In the genomic region with DNA sequence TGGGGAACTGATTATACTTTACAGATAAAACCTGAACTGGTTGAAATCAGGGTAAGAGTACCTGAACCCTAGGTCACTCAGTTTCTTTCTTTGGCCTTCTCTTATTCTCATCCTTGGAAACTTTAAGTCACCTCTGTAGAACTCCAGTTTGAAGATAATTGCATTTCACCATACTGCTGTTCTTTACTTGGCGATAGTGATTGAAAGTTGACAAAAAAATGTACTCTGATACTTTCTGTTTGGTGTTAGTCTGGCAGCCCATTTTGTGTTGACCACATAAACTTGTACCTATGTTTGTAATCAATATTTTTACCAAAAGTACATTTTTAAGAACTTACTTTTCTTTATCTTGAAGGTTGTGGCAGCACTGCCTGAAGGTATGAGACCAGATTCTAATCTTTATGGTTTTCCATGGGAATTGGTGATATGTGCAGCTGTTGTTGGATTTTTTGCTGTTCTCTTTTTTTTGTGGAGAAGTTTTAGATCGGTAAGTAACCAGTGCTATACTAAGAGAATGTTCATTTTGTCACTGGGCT, we compare ENCODE assay signal across 1 cellular context.
TF ChIP-seq lines count a peak whose summit lies in the region.

No MANE protein-coding gene starts in this region.

TF ChIP-seq in GM23338, 12 proteins besides CTCF, POLR2A, EP300 and RAD21 (continued from another document):
- TF ChIP-seq JUNB (IDR thresholded peaks at IDR 0.05; ENCODE audit: unreplicated experiment) (no peak), ZNF114 (CRISPR knock-in tag; IDR thresholded peaks at IDR 0.05) (no peak), STAT1 (IDR thresholded peaks at IDR 0.05; ENCODE audit: unreplicated experiment) (no peak), NANOG (IDR thresholded peaks at IDR 0.05; ENCODE audit: borderline replicate concordance) (no peak), ZNF462 (CRISPR knock-in tag; IDR thresholded peaks at IDR 0.05) (no peak), EZH2 (IDR thresholded peaks at IDR 0.05; ENCODE audit: low read depth, unreplicated experiment) (no peak), POLR2AphosphoS5 (IDR thresholded peaks at IDR 0.05; ENCODE audit: low read depth) (no peak), CREB1 (CRISPR knock-in tag; IDR thresholded peaks at IDR 0.05; ENCODE audit: low read depth) (no peak)
- TF ChIP-seq, protein P1, sequence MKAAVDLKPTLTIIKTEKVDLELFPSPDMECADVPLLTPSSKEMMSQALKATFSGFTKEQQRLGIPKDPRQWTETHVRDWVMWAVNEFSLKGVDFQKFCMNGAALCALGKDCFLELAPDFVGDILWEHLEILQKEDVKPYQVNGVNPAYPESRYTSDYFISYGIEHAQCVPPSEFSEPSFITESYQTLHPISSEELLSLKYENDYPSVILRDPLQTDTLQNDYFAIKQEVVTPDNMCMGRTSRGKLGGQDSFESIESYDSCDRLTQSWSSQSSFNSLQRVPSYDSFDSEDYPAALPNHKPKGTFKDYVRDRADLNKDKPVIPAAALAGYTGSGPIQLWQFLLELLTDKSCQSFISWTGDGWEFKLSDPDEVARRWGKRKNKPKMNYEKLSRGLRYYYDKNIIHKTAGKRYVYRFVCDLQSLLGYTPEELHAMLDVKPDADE (IDR thresholded peaks at IDR 0.05), result no peak
